In the genomic region with DNA sequence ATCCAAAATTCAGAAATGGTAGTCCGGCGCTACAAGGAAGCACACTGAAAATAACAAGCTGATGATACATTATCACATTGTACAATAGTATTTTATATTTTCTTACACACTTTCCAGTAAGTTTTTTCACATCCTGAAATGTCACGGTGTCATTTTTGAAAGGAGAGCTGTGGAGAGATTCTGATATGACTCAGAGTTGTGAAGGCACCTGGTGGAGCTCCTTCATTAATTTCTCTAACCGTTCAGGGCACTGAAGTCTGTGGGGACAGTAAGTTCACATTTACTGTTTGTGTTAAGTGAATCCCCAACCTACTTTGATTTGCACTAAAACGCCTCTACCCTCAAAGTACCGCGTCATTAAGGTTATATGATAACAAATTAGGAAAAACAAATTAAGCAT, we compare ENCODE assay signal across 18 cellular contexts. TPM values are rescaled to one million over a fixed set of nuclear protein-coding genes. Genes with fewer than 3 reads are reported as not detected.
DNase-seq lines count a peak whose midpoint lies in the region; ATAC-seq and TF ChIP-seq lines count a peak whose summit lies in the region.
"Had no signal": no experiment of that assay in that cellular context is flagged by ENCODE, and none has a peak within 500 bp of the region (broad histone marks: within the 10 kb centered on the region; RNA-seq: fewer than 3 reads in every experiment).

No MANE protein-coding gene starts in this region.

- peak overlapping the region; percentile 63 for H3K27ac ChIP-seq in OCI-LY3 (ENCODE audit: low read length)
- no peak overlapping the region for H3K27ac ChIP-seq in spleen
- H3K27ac ChIP-seq: BLaER1 treated with 17β-estradiol and CSF1 and Interleukin-3, amounts not matched to agents 10 nM and 100 nM had no signal

- TF ChIP-seq POLR2A in lower leg skin (IDR thresholded peaks at IDR 0.05) = no peak
- no peak for TF ChIP-seq POLR2A in spleen (IDR thresholded peaks at IDR 0.05)

- H3K4me2 ChIP-seq in OCI-LY3 (ENCODE audit: low read length) = peak overlapping the region; percentile 69
- H3K4me2 ChIP-seq: BLaER1 treated with 17β-estradiol and CSF1 and Interleukin-3, amounts not matched to agents 10 nM and 100 nM had no signal

- no peaks in the 10 kb centered on the region for H3K9me3 Mint-ChIP-seq in activated naive CD4-positive, alpha-beta T cell treated with anti-CD3 and anti-CD28 coated beads, Interleukin-2, amount 50 U/mL, for 72 hours
- no peaks in the 10 kb centered on the region for H3K9me3 Mint-ChIP-seq in stimulated activated memory B cell treated with anti-CD40 and anti-IgM and Interleukin-4, amounts not matched to agents 10 μg/mL and 1 μg/mL and 100 μg/mL, for 72 hours
- H3K9me3 Mint-ChIP-seq: CD8-positive, alpha-beta T cell; H9 had no signal

- 91 to 92% methylated on average over 7 of the region's 7 CpGs for WGBS in lower leg skin, 2 donors
- 81 to 89% (median 88%) methylated on average over 7 of the region's 7 CpGs for WGBS in spleen, 5 donors

- peak in 1 of 2 donors; percentile 31 for DNase-seq in activated naive CD4-positive, alpha-beta T cell treated with anti-CD3 and anti-CD28 coated beads, Interleukin-2, amount 50 U/mL, for 72 hours (ENCODE audit: low spot score in 2 of 2)
- no peak for DNase-seq in activated naive CD4-positive, alpha-beta T cell treated with anti-CD3 and anti-CD28 coated beads, Interleukin-2, amount 50 U/mL, for 16 hours
- DNase-seq in lower leg skin (ENCODE audit: low spot score in 2 of 2) (no peak), spleen (no peak)
- DNase-seq: Calu3; CD8-positive, alpha-beta T cell; DMS79 treated with DMSO at 0.1 percent for 48 hours; GF-D8; H9; IMR-90 had no signal

- H4K20me1 ChIP-seq in OCI-LY3 (ENCODE audit: insufficient read depth, low read length) = no peaks in the 10 kb centered on the region
- H4K20me1 ChIP-seq: BLaER1 treated with 17β-estradiol and CSF1 and Interleukin-3, amounts not matched to agents 10 nM and 100 nM had no signal

- intact Hi-C loops in lower leg skin (cut with DNase I; ENCODE audit: low total_unique reads) = no loop called here
- intact Hi-C loops in spleen (cut with DNase I; ENCODE audit: low total_unique reads) = no loop called here

- H3K4me1 Mint-ChIP-seq in stimulated activated memory B cell treated with anti-CD40 and anti-IgM and Interleukin-4, amounts not matched to agents 10 μg/mL and 1 μg/mL and 100 μg/mL, for 72 hours = no peaks in the 10 kb centered on the region
- H3K4me1 Mint-ChIP-seq: B cell, H9 had no signal

- no peak overlapping the region for H2AFZ ChIP-seq in OCI-LY3 (ENCODE audit: low read depth, low read length)

- no peaks in the 10 kb centered on the region for H3K79me2 ChIP-seq in OCI-LY3 (ENCODE audit: low read length)

- H3K27me3 ChIP-seq in OCI-LY3 (ENCODE audit: low read depth, low read length) (no peaks in the 10 kb centered on the region), spleen (replicated peaks in 1 of 7) (no peaks in the 10 kb centered on the region)
- H3K27me3 ChIP-seq: BLaER1 treated with 17β-estradiol and CSF1 and Interleukin-3, amounts not matched to agents 10 nM and 100 nM had no signal

- H3K36me3 Mint-ChIP-seq in activated naive CD4-positive, alpha-beta T cell treated with anti-CD3 and anti-CD28 coated beads, Interleukin-2, amount 50 U/mL, for 72 hours = no peaks in the 10 kb centered on the region
- H3K36me3 Mint-ChIP-seq in stimulated activated memory B cell treated with anti-CD40 and anti-IgM and Interleukin-4, amounts not matched to agents 10 μg/mL and 1 μg/mL and 100 μg/mL, for 72 hours = no peaks in the 10 kb centered on the region

- H3K4me3 ChIP-seq in OCI-LY3 (ENCODE audit: low read length) = peak overlapping the region; percentile 47
- H3K4me3 ChIP-seq in lower leg skin (ENCODE audit: low read depth, poor library complexity, severe bottlenecking) = no peak overlapping the region
- H3K4me3 ChIP-seq in spleen = no peak overlapping the region
- H3K4me3 ChIP-seq: BLaER1 treated with 17β-estradiol and CSF1 and Interleukin-3, amounts not matched to agents 10 nM and 100 nM; K562 had no signal

- no peak for TF ChIP-seq CTCF in OCI-LY3 (IDR thresholded peaks at IDR 0.05; ENCODE audit: low read depth, low read length)
- no peak for TF ChIP-seq CTCF in lower leg skin (IDR thresholded peaks at IDR 0.05)
- no peak for TF ChIP-seq CTCF in spleen (IDR thresholded peaks at IDR 0.05 in 8 of 11, conservative IDR thresholded peaks at IDR 0.05 in 3 of 11)

- peak overlapping the region; percentile 27; the same call in 1 of the 2 replicates for H3K9ac ChIP-seq in OCI-LY3 (ENCODE audit: low read length)
- H3K9ac ChIP-seq: BLaER1 treated with 17β-estradiol and CSF1 and Interleukin-3, amounts not matched to agents 10 nM and 100 nM had no signal

- peaks cover 60% of the 10 kb centered on the region for H3K4me1 ChIP-seq in OCI-LY3 (ENCODE audit: low read length)
- H3K4me1 ChIP-seq in spleen = no peaks in the 10 kb centered on the region
- H3K4me1 ChIP-seq: BLaER1 treated with 17β-estradiol and CSF1 and Interleukin-3, amounts not matched to agents 10 nM and 100 nM had no signal

- H3K27me3 Mint-ChIP-seq in stimulated activated memory B cell treated with anti-CD40 and anti-IgM and Interleukin-4, amounts not matched to agents 10 μg/mL and 1 μg/mL and 100 μg/mL, for 72 hours = no peaks in the 10 kb centered on the region
- H3K27me3 Mint-ChIP-seq: B cell had no signal

- no peak overlapping the region for H3K4me3 Mint-ChIP-seq in stimulated activated memory B cell treated with anti-CD40 and anti-IgM and Interleukin-4, amounts not matched to agents 10 μg/mL and 1 μg/mL and 100 μg/mL, for 72 hours
- H3K4me3 Mint-ChIP-seq: B cell; CD8-positive, alpha-beta T cell; H9 had no signal

- H3K9me3 ChIP-seq in OCI-LY3 (ENCODE audit: insufficient read depth, low read length) (no peaks in the 10 kb centered on the region), spleen (no peaks in the 10 kb centered on the region)
- H3K9me3 ChIP-seq: BLaER1 treated with 17β-estradiol and CSF1 and Interleukin-3, amounts not matched to agents 10 nM and 100 nM had no signal

- peak overlapping the region in 1 of 2 donors; percentile 93 for H3K27ac Mint-ChIP-seq in activated naive CD4-positive, alpha-beta T cell treated with anti-CD3 and anti-CD28 coated beads, Interleukin-2, amount 50 U/mL, for 72 hours
- no peak overlapping the region for H3K27ac Mint-ChIP-seq in stimulated activated memory B cell treated with anti-CD40 and anti-IgM and Interleukin-4, amounts not matched to agents 10 μg/mL and 1 μg/mL and 100 μg/mL, for 72 hours
- H3K27ac Mint-ChIP-seq: B cell; CD8-positive, alpha-beta T cell; H9 had no signal

- peaks cover 6% of the 10 kb centered on the region for H3K36me3 ChIP-seq in OCI-LY3 (replicated peaks; ENCODE audit: low read depth, low read length)
- H3K36me3 ChIP-seq in spleen = peaks cover 0 to 32% (median 2%) of the 10 kb centered on the region in 6 donors

- peak; percentile 33 to 60 for ATAC-seq in activated naive CD4-positive, alpha-beta T cell treated with anti-CD3 and anti-CD28 coated beads, Interleukin-2, amount 50 U/mL, for 72 hours
- ATAC-seq in GM21529 (IDR thresholded peaks at IDR 0.05; ENCODE audit: unreplicated experiment) = peak; percentile 75
- ATAC-seq in stimulated activated memory B cell treated with anti-CD40 and anti-IgM and Interleukin-4, amounts not matched to agents 10 μg/mL and 1 μg/mL and 100 μg/mL, for 72 hours = peak; percentile 36
- ATAC-seq: CD8-positive, alpha-beta T cell; K562 had no signal

RNA-seq across cellular contexts. Expression of a gene that starts 13.3 kb away (rescaled TPM):
- total RNA-seq in activated naive CD4-positive, alpha-beta T cell treated with anti-CD3 and anti-CD28 coated beads, Interleukin-2, amount 50 U/mL, for 72 hours = not detected
- total RNA-seq in lower leg skin = not detected
- not detected for total RNA-seq in spleen
- under 1 TPM in 1 of 3 donors, not detected in 2; 0.02 TPM for polyA plus RNA-seq in spleen
- total RNA-seq: A172; Calu3; CD8-positive, alpha-beta T cell; H1; H9; IMR-90; K562 had no signal
- polyA plus RNA-seq: H1, IMR-90 had no signal

RNA-seq across cellular contexts. Expression of a gene that starts 56.8 kb away (rescaled TPM):
- not detected for total RNA-seq in activated naive CD4-positive, alpha-beta T cell treated with anti-CD3 and anti-CD28 coated beads, Interleukin-2, amount 50 U/mL, for 72 hours
- not detected for total RNA-seq in lower leg skin
- under 1 TPM in 1 of 7 donors, not detected in 6; 0.84 TPM for total RNA-seq in spleen
- polyA plus RNA-seq in spleen = 1 to 10 TPM in 1 of 3 donors, under 1 TPM in 1, not detected in 1; 0.93 to 1.1 TPM
- total RNA-seq: B cell; Calu3; CD8-positive, alpha-beta T cell; IMR-90; K562 had no signal
- polyA plus RNA-seq: IMR-90, K562 had no signal

RNA-seq across cellular contexts. Expression of a gene that starts 57.8 kb away (rescaled TPM):
- total RNA-seq in activated naive CD4-positive, alpha-beta T cell treated with anti-CD3 and anti-CD28 coated beads, Interleukin-2, amount 50 U/mL, for 72 hours = 10 to 100 TPM; 34.0 to 45.0 TPM
- total RNA-seq in lower leg skin = 100 to 1,000 TPM in 1 of 4 donors, 10 to 100 TPM in 3; 76.9 to 103 (median 85.8) TPM
- total RNA-seq in spleen = 10 to 100 TPM; 41.5 to 95.1 (median 52.1) TPM
- polyA plus RNA-seq in spleen = 10 to 100 TPM; 25.4 to 39.4 (median 34.4) TPM
